In genomic region chr12:16939871-16940306, GRCh38 we compare ENCODE assay signal across 8 cellular contexts.
DNase-seq lines count a peak whose midpoint lies in the region; ATAC-seq and TF ChIP-seq lines count a peak whose summit lies in the region.

No MANE protein-coding gene starts in this region.

- peak; percentile 92 for TF ChIP-seq CTCF in Loucy (conservative IDR thresholded peaks at IDR 0.05; ENCODE audit: low read length)
- TF ChIP-seq CTCF in fibroblast of the aortic adventitia (IDR thresholded peaks at IDR 0.05; ENCODE audit: insufficient read depth, low read length): peak; percentile 54
- no peak for TF ChIP-seq CTCF in vagina (IDR thresholded peaks at IDR 0.05)

- no peak overlapping the region for H2AFZ ChIP-seq in Loucy (ENCODE audit: low read length)

- no peaks in the 10 kb centered on the region for H3K79me2 ChIP-seq in Loucy (ENCODE audit: insufficient read depth, low read length)

- no peak overlapping the region for H3K9ac ChIP-seq in Loucy (ENCODE audit: low read depth, low read length, poor library complexity, severe bottlenecking)

- no peaks in the 10 kb centered on the region for H3K4me1 Mint-ChIP-seq in stimulated activated naive B cell treated with anti-CD40 and anti-IgM and Interleukin-4, amounts not matched to agents 10 μg/mL and 1 μg/mL and 100 μg/mL, for 72 hours

- no peak overlapping the region for H3K27ac ChIP-seq in vagina

- no peaks in the 10 kb centered on the region for H4K20me1 ChIP-seq in Loucy (ENCODE audit: insufficient read depth, low read length, poor library complexity, severe bottlenecking)

- no peak overlapping the region for H3K4me3 Mint-ChIP-seq in stimulated activated naive B cell treated with anti-CD40 and anti-IgM and Interleukin-4, amounts not matched to agents 10 μg/mL and 1 μg/mL and 100 μg/mL, for 72 hours

- no peaks in the 10 kb centered on the region for H3K36me3 ChIP-seq in Loucy (ENCODE audit: insufficient read depth, low read length)
- no peaks in the 10 kb centered on the region for H3K36me3 ChIP-seq in vagina

- TF ChIP-seq POLR2A in vagina (IDR thresholded peaks at IDR 0.05): no peak

- H3K27me3 ChIP-seq in Loucy (ENCODE audit: insufficient read depth, low read length, poor library complexity, severe bottlenecking) (no peaks in the 10 kb centered on the region), vagina (no peaks in the 10 kb centered on the region)

- no peaks in the 10 kb centered on the region for H3F3A ChIP-seq in Loucy (ENCODE audit: low read depth)

- no peak overlapping the region for H3K4me2 ChIP-seq in Loucy (ENCODE audit: low read depth, low read length, poor library complexity, severe bottlenecking)

- H3K36me3 Mint-ChIP-seq in stimulated activated naive B cell treated with anti-CD40 and anti-IgM and Interleukin-4, amounts not matched to agents 10 μg/mL and 1 μg/mL and 100 μg/mL, for 72 hours: no peaks in the 10 kb centered on the region

- H3K4me3 ChIP-seq in Loucy (ENCODE audit: low read length, poor library complexity, severe bottlenecking): no peak overlapping the region
- H3K4me3 ChIP-seq in fibroblast of the aortic adventitia (ENCODE audit: low read depth, low read length): no peak overlapping the region
- no peak overlapping the region for H3K4me3 ChIP-seq in vagina

- H3K27me3 Mint-ChIP-seq in stimulated activated naive B cell treated with anti-CD40 and anti-IgM and Interleukin-4, amounts not matched to agents 10 μg/mL and 1 μg/mL and 100 μg/mL, for 72 hours: no peaks in the 10 kb centered on the region

- ATAC-seq in GM18499 (IDR thresholded peaks at IDR 0.05; ENCODE audit: insufficient read depth, unreplicated experiment) (peak; percentile 98), HG02623 (IDR thresholded peaks at IDR 0.05; ENCODE audit: unreplicated experiment) (peak; percentile 100)
- ATAC-seq in stimulated activated naive B cell treated with anti-CD40 and anti-IgM and Interleukin-4, amounts not matched to agents 10 μg/mL and 1 μg/mL and 100 μg/mL, for 72 hours (replicated peaks): peak; percentile 80 to 84

- peaks cover 7 to 8% of the 10 kb centered on the region in 2 donors for H3K9me3 Mint-ChIP-seq in stimulated activated naive B cell treated with anti-CD40 and anti-IgM and Interleukin-4, amounts not matched to agents 10 μg/mL and 1 μg/mL and 100 μg/mL, for 72 hours

- H3K9me3 ChIP-seq in Loucy (ENCODE audit: insufficient read depth, low read depth, low read length): no peaks in the 10 kb centered on the region
- H3K9me3 ChIP-seq in vagina: no peaks in the 10 kb centered on the region

- H3K27ac Mint-ChIP-seq in stimulated activated naive B cell treated with anti-CD40 and anti-IgM and Interleukin-4, amounts not matched to agents 10 μg/mL and 1 μg/mL and 100 μg/mL, for 72 hours: no peak overlapping the region

- H3K9me2 ChIP-seq in Loucy (replicated peaks; ENCODE audit: low read depth, low read length): no peaks in the 10 kb centered on the region

- intact Hi-C loops in vagina (cut with DNase I): no loop called here

- DNase-seq in AG08396 (ENCODE audit: low spot score) (peak; percentile 15), SHP77 (lab: John Stamatoyannopoulos, UW) (peak; percentile 31 to 55), fibroblast of the aortic adventitia (ENCODE audit: low read depth) (peak; percentile 46), vagina (ENCODE audit: extremely low spot score in 2 of 2) (no peak)
- peak; percentile 13 for DNase-seq in stimulated activated naive B cell treated with anti-CD40 and anti-IgM and Interleukin-4, amounts not matched to agents 10 μg/mL and 1 μg/mL and 100 μg/mL, for 72 hours

- H3K4me1 ChIP-seq in Loucy (ENCODE audit: insufficient read depth, low read length, poor library complexity, severe bottlenecking) (no peaks in the 10 kb centered on the region), vagina (no peaks in the 10 kb centered on the region)

Comparison
In these comparisons a context has a peak if more than half of its experiments do, and no peak if none do; other contexts are left out.
1. DNase-seq: peak in AG08396 (single experiment), SHP77 (2 of 2), fibroblast of the aortic adventitia (single experiment) and stimulated activated naive B cell treated with anti-CD40 and anti-IgM and Interleukin-4, amounts not matched to agents 10 μg/mL and 1 μg/mL and 100 μg/mL, for 72 hours (single experiment); none in vagina (0 of 2).
2. CTCF ChIP-seq: peak in Loucy (single experiment) and fibroblast of the aortic adventitia (single experiment); none in vagina (0 of 3).
3. Peak in every context shown above with its lines, with median percentiles within 50 percentile points of each other: ATAC-seq.